In the genomic region with DNA sequence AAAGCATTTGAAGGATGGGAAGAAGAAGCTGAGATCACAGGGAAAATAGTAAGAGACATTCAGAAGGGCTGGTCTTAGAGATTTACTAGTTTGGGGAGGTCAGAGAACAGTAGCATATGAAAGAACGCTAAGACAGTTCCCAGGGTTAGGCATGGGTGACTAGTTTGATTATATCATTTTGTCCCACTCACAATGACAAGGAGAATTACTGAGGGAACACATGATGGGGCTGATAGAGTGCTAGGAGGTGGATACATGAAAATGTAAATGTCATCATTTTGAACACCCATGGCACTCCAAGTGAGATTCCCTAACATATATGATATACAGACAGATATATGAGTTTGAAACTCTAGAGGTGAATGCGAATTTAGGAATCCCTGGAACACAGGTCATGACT, we compare ENCODE assay signal across 1 cellular context.
TF ChIP-seq lines count a peak whose summit lies in the region.

No MANE protein-coding gene starts in this region.

TF ChIP-seq in K562, 482 proteins besides CTCF, POLR2A, EP300 and RAD21 (continues in another document):
- no peak for TF ChIP-seq GTF2F1 (IDR thresholded peaks at IDR 0.05; ENCODE audit: low read depth, low read length)
- no peak for TF ChIP-seq NR1H2 (CRISPR knock-in tag; IDR thresholded peaks at IDR 0.05)
- TF ChIP-seq, protein P1, sequence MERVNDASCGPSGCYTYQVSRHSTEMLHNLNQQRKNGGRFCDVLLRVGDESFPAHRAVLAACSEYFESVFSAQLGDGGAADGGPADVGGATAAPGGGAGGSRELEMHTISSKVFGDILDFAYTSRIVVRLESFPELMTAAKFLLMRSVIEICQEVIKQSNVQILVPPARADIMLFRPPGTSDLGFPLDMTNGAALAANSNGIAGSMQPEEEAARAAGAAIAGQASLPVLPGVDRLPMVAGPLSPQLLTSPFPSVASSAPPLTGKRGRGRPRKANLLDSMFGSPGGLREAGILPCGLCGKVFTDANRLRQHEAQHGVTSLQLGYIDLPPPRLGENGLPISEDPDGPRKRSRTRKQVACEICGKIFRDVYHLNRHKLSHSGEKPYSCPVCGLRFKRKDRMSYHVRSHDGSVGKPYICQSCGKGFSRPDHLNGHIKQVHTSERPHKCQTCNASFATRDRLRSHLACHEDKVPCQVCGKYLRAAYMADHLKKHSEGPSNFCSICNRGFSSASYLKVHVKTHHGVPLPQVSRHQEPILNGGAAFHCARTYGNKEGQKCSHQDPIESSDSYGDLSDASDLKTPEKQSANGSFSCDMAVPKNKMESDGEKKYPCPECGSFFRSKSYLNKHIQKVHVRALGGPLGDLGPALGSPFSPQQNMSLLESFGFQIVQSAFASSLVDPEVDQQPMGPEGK (CRISPR knock-in tag; IDR thresholded peaks at IDR 0.05; ENCODE audit: borderline replicate concordance): no peak
- TF ChIP-seq MXD1 (CRISPR knock-in tag; IDR thresholded peaks at IDR 0.05; ENCODE audit: borderline replicate concordance, poor library complexity, severe bottlenecking): no peak
- TF ChIP-seq NFIX (CRISPR knock-in tag; IDR thresholded peaks at IDR 0.05; ENCODE audit: low read depth): no peak
- TF ChIP-seq HNRNPL (IDR thresholded peaks at IDR 0.05; ENCODE audit: low read depth, low read length): no peak
- TF ChIP-seq GABPB1 (CRISPR knock-in tag; IDR thresholded peaks at IDR 0.05): no peak
- TF ChIP-seq ZNF124 (CRISPR knock-in tag; IDR thresholded peaks at IDR 0.05): no peak
- TF ChIP-seq ZNF318 (IDR thresholded peaks at IDR 0.05; ENCODE audit: borderline replicate concordance in 1 of 2, low read depth in 1 of 2): no peak
- TF ChIP-seq BMI1 (IDR thresholded peaks at IDR 0.05; ENCODE audit: low read length): no peak
- no peak for TF ChIP-seq ILF3 (IDR thresholded peaks at IDR 0.05; ENCODE audit: borderline replicate concordance)
- no peak for TF ChIP-seq CHD4 (IDR thresholded peaks at IDR 0.05; ENCODE audit: insufficient read depth, insufficient replicate concordance, low read depth, low read length, poor library complexity, severe bottlenecking)
- TF ChIP-seq THRAP3 (IDR thresholded peaks at IDR 0.05; ENCODE audit: borderline replicate concordance): no peak
- no peak for TF ChIP-seq POLR2B (IDR thresholded peaks at IDR 0.05; ENCODE audit: low read depth, partially characterized antibody)
- no peak for TF ChIP-seq KDM4B (IDR thresholded peaks at IDR 0.05; ENCODE audit: borderline replicate concordance in 2 of 2, low read depth in 1 of 2)
- no peak for TF ChIP-seq SMARCE1 (IDR thresholded peaks at IDR 0.05)
- TF ChIP-seq ETS2 (tag; IDR thresholded peaks at IDR 0.05; ENCODE audit: borderline replicate concordance, poor library complexity, severe bottlenecking): no peak
- TF ChIP-seq CSDE1 (IDR thresholded peaks at IDR 0.05): no peak
- no peak for TF ChIP-seq ZNF184 (CRISPR knock-in tag; IDR thresholded peaks at IDR 0.05)
- TF ChIP-seq POLR3G (IDR thresholded peaks at IDR 0.05; ENCODE audit: extremely low read depth, insufficient read length, insufficient replicate concordance): no peak
- TF ChIP-seq, protein P2, sequence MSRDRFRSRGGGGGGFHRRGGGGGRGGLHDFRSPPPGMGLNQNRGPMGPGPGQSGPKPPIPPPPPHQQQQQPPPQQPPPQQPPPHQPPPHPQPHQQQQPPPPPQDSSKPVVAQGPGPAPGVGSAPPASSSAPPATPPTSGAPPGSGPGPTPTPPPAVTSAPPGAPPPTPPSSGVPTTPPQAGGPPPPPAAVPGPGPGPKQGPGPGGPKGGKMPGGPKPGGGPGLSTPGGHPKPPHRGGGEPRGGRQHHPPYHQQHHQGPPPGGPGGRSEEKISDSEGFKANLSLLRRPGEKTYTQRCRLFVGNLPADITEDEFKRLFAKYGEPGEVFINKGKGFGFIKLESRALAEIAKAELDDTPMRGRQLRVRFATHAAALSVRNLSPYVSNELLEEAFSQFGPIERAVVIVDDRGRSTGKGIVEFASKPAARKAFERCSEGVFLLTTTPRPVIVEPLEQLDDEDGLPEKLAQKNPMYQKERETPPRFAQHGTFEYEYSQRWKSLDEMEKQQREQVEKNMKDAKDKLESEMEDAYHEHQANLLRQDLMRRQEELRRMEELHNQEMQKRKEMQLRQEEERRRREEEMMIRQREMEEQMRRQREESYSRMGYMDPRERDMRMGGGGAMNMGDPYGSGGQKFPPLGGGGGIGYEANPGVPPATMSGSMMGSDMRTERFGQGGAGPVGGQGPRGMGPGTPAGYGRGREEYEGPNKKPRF (IDR thresholded peaks at IDR 0.05; ENCODE audit: low read depth, low read length): no peak
- TF ChIP-seq NEUROD1 (IDR thresholded peaks at IDR 0.05; ENCODE audit: borderline replicate concordance, low read depth, low read length, partially characterized antibody): no peak
- TF ChIP-seq RFX1 (IDR thresholded peaks at IDR 0.05): no peak
- no peak for TF ChIP-seq MTF1 (CRISPR knock-in tag; IDR thresholded peaks at IDR 0.05; ENCODE audit: borderline replicate concordance)
- TF ChIP-seq MYBL2 (IDR thresholded peaks at IDR 0.05; ENCODE audit: low read depth): no peak
- TF ChIP-seq MYBL2 (CRISPR knock-in tag; IDR thresholded peaks at IDR 0.05; ENCODE audit: borderline replicate concordance): no peak
- TF ChIP-seq, protein P3, sequence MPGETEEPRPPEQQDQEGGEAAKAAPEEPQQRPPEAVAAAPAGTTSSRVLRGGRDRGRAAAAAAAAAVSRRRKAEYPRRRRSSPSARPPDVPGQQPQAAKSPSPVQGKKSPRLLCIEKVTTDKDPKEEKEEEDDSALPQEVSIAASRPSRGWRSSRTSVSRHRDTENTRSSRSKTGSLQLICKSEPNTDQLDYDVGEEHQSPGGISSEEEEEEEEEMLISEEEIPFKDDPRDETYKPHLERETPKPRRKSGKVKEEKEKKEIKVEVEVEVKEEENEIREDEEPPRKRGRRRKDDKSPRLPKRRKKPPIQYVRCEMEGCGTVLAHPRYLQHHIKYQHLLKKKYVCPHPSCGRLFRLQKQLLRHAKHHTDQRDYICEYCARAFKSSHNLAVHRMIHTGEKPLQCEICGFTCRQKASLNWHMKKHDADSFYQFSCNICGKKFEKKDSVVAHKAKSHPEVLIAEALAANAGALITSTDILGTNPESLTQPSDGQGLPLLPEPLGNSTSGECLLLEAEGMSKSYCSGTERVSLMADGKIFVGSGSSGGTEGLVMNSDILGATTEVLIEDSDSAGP (CRISPR knock-in tag; IDR thresholded peaks at IDR 0.05): no peak
- no peak for TF ChIP-seq SMAD4 (CRISPR knock-in tag; conservative IDR thresholded peaks at IDR 0.05)
- no peak for TF ChIP-seq ELK1 (CRISPR knock-in tag; IDR thresholded peaks at IDR 0.05)
- no peak for TF ChIP-seq ZNF239 (CRISPR knock-in tag; IDR thresholded peaks at IDR 0.05)
- no peak for TF ChIP-seq RCOR1 (IDR thresholded peaks at IDR 0.05; ENCODE audit: borderline replicate concordance in 1 of 2, low read depth in 2 of 2, low read length in 2 of 2)
- TF ChIP-seq FIP1L1 (IDR thresholded peaks at IDR 0.05; ENCODE audit: low read depth, low read length, poor library complexity, severe bottlenecking): no peak
- TF ChIP-seq ELF4 (CRISPR knock-in tag; IDR thresholded peaks at IDR 0.05): no peak
- no peak for TF ChIP-seq KAT8 (IDR thresholded peaks at IDR 0.05; ENCODE audit: low read depth)
- TF ChIP-seq RBM25 (IDR thresholded peaks at IDR 0.05; ENCODE audit: low read depth, low read length, severe bottlenecking): no peak
- TF ChIP-seq GATA2 (CRISPR knock-in tag; IDR thresholded peaks at IDR 0.05): no peak
- TF ChIP-seq STAT5B (CRISPR knock-in tag; IDR thresholded peaks at IDR 0.05): no peak
- TF ChIP-seq, protein P4, sequence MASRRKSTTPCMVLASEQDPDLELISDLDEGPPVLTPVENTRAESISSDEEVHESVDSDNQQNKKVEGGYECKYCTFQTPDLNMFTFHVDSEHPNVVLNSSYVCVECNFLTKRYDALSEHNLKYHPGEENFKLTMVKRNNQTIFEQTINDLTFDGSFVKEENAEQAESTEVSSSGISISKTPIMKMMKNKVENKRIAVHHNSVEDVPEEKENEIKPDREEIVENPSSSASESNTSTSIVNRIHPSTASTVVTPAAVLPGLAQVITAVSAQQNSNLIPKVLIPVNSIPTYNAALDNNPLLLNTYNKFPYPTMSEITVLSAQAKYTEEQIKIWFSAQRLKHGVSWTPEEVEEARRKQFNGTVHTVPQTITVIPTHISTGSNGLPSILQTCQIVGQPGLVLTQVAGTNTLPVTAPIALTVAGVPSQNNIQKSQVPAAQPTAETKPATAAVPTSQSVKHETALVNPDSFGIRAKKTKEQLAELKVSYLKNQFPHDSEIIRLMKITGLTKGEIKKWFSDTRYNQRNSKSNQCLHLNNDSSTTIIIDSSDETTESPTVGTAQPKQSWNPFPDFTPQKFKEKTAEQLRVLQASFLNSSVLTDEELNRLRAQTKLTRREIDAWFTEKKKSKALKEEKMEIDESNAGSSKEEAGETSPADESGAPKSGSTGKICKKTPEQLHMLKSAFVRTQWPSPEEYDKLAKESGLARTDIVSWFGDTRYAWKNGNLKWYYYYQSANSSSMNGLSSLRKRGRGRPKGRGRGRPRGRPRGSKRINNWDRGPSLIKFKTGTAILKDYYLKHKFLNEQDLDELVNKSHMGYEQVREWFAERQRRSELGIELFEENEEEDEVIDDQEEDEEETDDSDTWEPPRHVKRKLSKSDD (conservative IDR thresholded peaks at IDR 0.05; ENCODE audit: low read length): no peak
- TF ChIP-seq ZNF253 (CRISPR knock-in tag; conservative IDR thresholded peaks at IDR 0.05): no peak
- TF ChIP-seq ZNF584 (CRISPR knock-in tag; IDR thresholded peaks at IDR 0.05; ENCODE audit: low read depth): no peak
- TF ChIP-seq BRD4 (IDR thresholded peaks at IDR 0.05): no peak
- peak; percentile 23; the same call in 1 of the 2 replicates for TF ChIP-seq PKNOX1 (IDR thresholded peaks at IDR 0.05)
- no peak for TF ChIP-seq ZNF436 (CRISPR knock-in tag; IDR thresholded peaks at IDR 0.05)
- TF ChIP-seq, protein P5, sequence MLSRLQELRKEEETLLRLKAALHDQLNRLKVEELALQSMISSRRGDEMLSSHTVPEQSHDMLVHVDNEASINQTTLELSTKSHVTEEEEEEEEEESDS (CRISPR knock-in tag; IDR thresholded peaks at IDR 0.05): no peak
- no peak for TF ChIP-seq KDM1A (IDR thresholded peaks at IDR 0.05)
